16 cellular contexts compared by ENCODE assay signal in the genomic region with DNA sequence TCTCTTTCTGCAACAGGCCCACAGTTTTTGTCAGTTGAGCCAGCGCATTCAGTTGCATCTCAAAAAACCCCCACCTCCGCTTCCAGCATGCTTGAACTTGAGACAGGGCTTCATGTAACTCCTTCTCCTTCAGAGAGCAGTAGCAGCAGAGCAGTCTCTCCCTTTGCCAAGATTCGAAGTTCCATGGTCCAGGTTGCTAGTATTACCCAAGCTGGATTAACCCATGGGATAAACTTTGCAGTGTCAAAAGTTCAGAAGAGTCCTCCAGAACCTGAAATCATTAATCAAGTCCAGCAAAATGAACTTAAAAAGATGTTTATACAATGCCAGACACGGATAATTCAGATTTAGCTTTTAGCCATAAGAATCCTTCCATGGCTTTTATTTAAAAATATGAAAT. TPM values are rescaled to one million over a fixed set of nuclear protein-coding genes. Genes with fewer than 3 reads are reported as not detected.
DNase-seq lines count a peak whose midpoint lies in the region; ATAC-seq, FAIRE-seq and TF ChIP-seq lines count a peak whose summit lies in the region.
"Had no signal": no experiment of that assay in that cellular context is flagged by ENCODE, and none has a peak within 500 bp of the region (broad histone marks: within the 10 kb centered on the region; RNA-seq: fewer than 3 reads in every experiment).

No MANE protein-coding gene starts in this region.

- H3K27ac Mint-ChIP-seq in CD4-positive, CD25-positive, alpha-beta regulatory T cell, result peak overlapping the region in 2 of 3 donors; percentile 2 to 80
- H3K27ac Mint-ChIP-seq in GM23338, result peak overlapping the region; percentile 9
- H3K27ac Mint-ChIP-seq in effector memory CD8-positive, alpha-beta T cell, result peak overlapping the region; percentile 44 to 67
- H3K27ac Mint-ChIP-seq in naive thymus-derived CD8-positive, alpha-beta T cell, result peak overlapping the region in 6 of 10 donors; percentile 2 to 66 (median 17)

- ATAC-seq in CD4-positive, CD25-positive, alpha-beta regulatory T cell (ENCODE audit: low read depth in 2 of 2), result no peak
- ATAC-seq in GM23338 (no peak), GM18519 (IDR thresholded peaks at IDR 0.05; ENCODE audit: low FRiP score, unreplicated experiment) (no peak)
- no peak for ATAC-seq in effector memory CD8-positive, alpha-beta T cell (replicated peaks)
- ATAC-seq in naive thymus-derived CD8-positive, alpha-beta T cell, result no peak

- no peaks in the 10 kb centered on the region for H3K27me3 Mint-ChIP-seq in CD4-positive, CD25-positive, alpha-beta regulatory T cell
- H3K27me3 Mint-ChIP-seq in GM23338 (ENCODE audit: insufficient read depth, low read depth, poor library complexity), result no peaks in the 10 kb centered on the region
- no peaks in the 10 kb centered on the region for H3K27me3 Mint-ChIP-seq in effector memory CD8-positive, alpha-beta T cell
- no peaks in the 10 kb centered on the region for H3K27me3 Mint-ChIP-seq in naive thymus-derived CD8-positive, alpha-beta T cell

- TF ChIP-seq POLR2A in H54 (IDR thresholded peaks at IDR 0.05; ENCODE audit: low read depth, low read length), result no peak

- no peaks in the 10 kb centered on the region for H3K27me3 ChIP-seq in CD4-positive, CD25-positive, alpha-beta regulatory T cell (ENCODE audit: control insufficient read depth, insufficient read depth, low read length)
- H3K27me3 ChIP-seq in GM23338 (ENCODE audit: insufficient read depth), result no peaks in the 10 kb centered on the region
- H3K27me3 ChIP-seq in MG63, result no peaks in the 10 kb centered on the region

- H3K4me1 ChIP-seq in CD4-positive, CD25-positive, alpha-beta regulatory T cell (ENCODE audit: control insufficient read depth, insufficient read depth, low read length, poor library complexity, severe bottlenecking), result no peaks in the 10 kb centered on the region
- no peaks in the 10 kb centered on the region for H3K4me1 ChIP-seq in GM23338 (ENCODE audit: insufficient read depth)

- 0 out of 2 replicates have a peak, but pooled peaks cover 4% of the 10 kb centered on the region for H3F3A ChIP-seq in GM23338 (replicated peaks; ENCODE audit: low read depth)

- H4K20me1 ChIP-seq in GM23338 (replicated peaks; ENCODE audit: insufficient read depth), result no peaks in the 10 kb centered on the region

- no peak for DNase-seq in CD4-positive, CD25-positive, alpha-beta regulatory T cell
- DNase-seq in GM23338 (ENCODE audit: low spot score) (no peak), MG63 (no peak), H54 (ENCODE audit: insufficient read length, low spot score) (no peak)
- DNase-seq in effector memory CD8-positive, alpha-beta T cell, result no peak
- DNase-seq in naive thymus-derived CD8-positive, alpha-beta T cell, result no peak
- DNase-seq: DMS79; H7; NCI-H187 treated with DMSO at 0.1 percent for 48 hours; NCI-H446 treated with DMSO at 0.1 percent for 48 hours; NK-92 treated with Interleukin-12 subunit alpha and Interleukin-12 subunit beta, amount 100 ng/mL, for 24 hours; RPMI8226; SIG-M5 had no signal

- no peaks in the 10 kb centered on the region; the same call in 1 of the 2 replicates for H3K79me2 ChIP-seq in GM23338 (replicated peaks; ENCODE audit: insufficient read depth)

- H3K9me3 Mint-ChIP-seq in CD4-positive, CD25-positive, alpha-beta regulatory T cell, result no peaks in the 10 kb centered on the region
- H3K9me3 Mint-ChIP-seq in GM23338, result no peaks in the 10 kb centered on the region
- H3K9me3 Mint-ChIP-seq in effector memory CD8-positive, alpha-beta T cell, result no peaks in the 10 kb centered on the region
- no peaks in the 10 kb centered on the region for H3K9me3 Mint-ChIP-seq in naive thymus-derived CD8-positive, alpha-beta T cell
- H3K9me3 Mint-ChIP-seq: CD14-positive monocyte had no signal

- peaks cover 67% of the 10 kb centered on the region for H3K36me3 ChIP-seq in CD4-positive, CD25-positive, alpha-beta regulatory T cell (ENCODE audit: control insufficient read depth, insufficient read depth, low read length)
- H3K36me3 ChIP-seq in GM23338 (ENCODE audit: insufficient read depth) (peaks cover 57% of the 10 kb centered on the region), MG63 (peaks cover 72% of the 10 kb centered on the region)

- POLR2A ChIA-PET in naive thymus-derived CD8-positive, alpha-beta T cell (lab: Charles Lee), result no interaction called here

- FAIRE-seq in H54 (lab: Jason Lieb, UNC), result no peak
- FAIRE-seq: D721Med had no signal

- no peak overlapping the region for H3K4me3 ChIP-seq in CD4-positive, CD25-positive, alpha-beta regulatory T cell (ENCODE audit: low read depth, low read length)
- no peak overlapping the region for H3K4me3 ChIP-seq in GM23338
- H3K4me3 ChIP-seq in MG63, result no peak overlapping the region

- H3K9me3 ChIP-seq in CD4-positive, CD25-positive, alpha-beta regulatory T cell (ENCODE audit: control insufficient read depth in 2 of 2, low read length in 2 of 2), result no peaks in the 10 kb centered on the region
- H3K9me3 ChIP-seq in MG63, result no peaks in the 10 kb centered on the region

- no peaks in the 10 kb centered on the region for H3K4me1 Mint-ChIP-seq in CD4-positive, CD25-positive, alpha-beta regulatory T cell
- no peaks in the 10 kb centered on the region; the same call in 2 of the 3 replicates for H3K4me1 Mint-ChIP-seq in GM23338
- H3K4me1 Mint-ChIP-seq in effector memory CD8-positive, alpha-beta T cell (ENCODE audit: low read depth in 2 of 2), result no peaks in the 10 kb centered on the region
- H3K4me1 Mint-ChIP-seq in naive thymus-derived CD8-positive, alpha-beta T cell, result no peaks in the 10 kb centered on the region
- H3K4me1 Mint-ChIP-seq: CD14-positive monocyte had no signal

- peaks cover 50% of the 10 kb centered on the region for H3K36me3 Mint-ChIP-seq in CD4-positive, CD25-positive, alpha-beta regulatory T cell
- H3K36me3 Mint-ChIP-seq in GM23338 (ENCODE audit: low read depth), result peaks cover 82% of the 10 kb centered on the region
- H3K36me3 Mint-ChIP-seq in effector memory CD8-positive, alpha-beta T cell (ENCODE audit: insufficient read depth), result peaks cover 29% of the 10 kb centered on the region
- peaks cover 0 to 63% (median 9%) of the 10 kb centered on the region in 3 donors for H3K36me3 Mint-ChIP-seq in naive thymus-derived CD8-positive, alpha-beta T cell

- no peak for TF ChIP-seq CTCF in GM23338 (conservative IDR thresholded peaks at IDR 0.05; ENCODE audit: low read depth in 2 of 2)

- H3K4me3 Mint-ChIP-seq in CD4-positive, CD25-positive, alpha-beta regulatory T cell, result no peak overlapping the region
- no peak overlapping the region for H3K4me3 Mint-ChIP-seq in GM23338
- H3K4me3 Mint-ChIP-seq in effector memory CD8-positive, alpha-beta T cell, result no peak overlapping the region
- no peak overlapping the region for H3K4me3 Mint-ChIP-seq in naive thymus-derived CD8-positive, alpha-beta T cell
- H3K4me3 Mint-ChIP-seq: CD14-positive monocyte had no signal

- H3K27ac ChIP-seq in CD4-positive, CD25-positive, alpha-beta regulatory T cell (ENCODE audit: insufficient read depth, low read length, poor library complexity, severe bottlenecking), result no peak overlapping the region
- H3K27ac ChIP-seq in GM23338 (ENCODE audit: low read depth), result peak overlapping the region; percentile 63; the same call in 1 of the 2 replicates

- H3K9me2 ChIP-seq in GM23338 (ENCODE audit: insufficient read depth), result no peaks in the 10 kb centered on the region

- no peak overlapping the region for H3K4me2 ChIP-seq in GM23338

- H2AFZ ChIP-seq in GM23338, result no peak overlapping the region

TF ChIP-seq in GM23338, 12 proteins besides CTCF, POLR2A, EP300 and RAD21:
- TF ChIP-seq CREB1 (CRISPR knock-in tag; IDR thresholded peaks at IDR 0.05; ENCODE audit: low read depth) (no peak), EZH2phosphoT487 (IDR thresholded peaks at IDR 0.05; ENCODE audit: unreplicated experiment) (no peak), JUNB (IDR thresholded peaks at IDR 0.05; ENCODE audit: unreplicated experiment) (no peak)
TF ChIP-seq in GM23338: peak in this region for 0.

RNA-seq across cellular contexts. Expression of gene MCMBP, which starts 45.2 kb away (rescaled TPM):
- 36.1 TPM for total RNA-seq in CD4-positive, CD25-positive, alpha-beta regulatory T cell
- 10 to 100 TPM; 62.8 to 69.6 (median 64.4) TPM for polyA plus RNA-seq in CD4-positive, CD25-positive, alpha-beta regulatory T cell
- 64.4 and 76.6 TPM in 2 replicates for total RNA-seq in GM23338 (2014; rRNA removed; shearing (Covaris generic))
- polyA plus RNA-seq in GM23338 (2016; fragmentation: Nextera tagmentation; extraction: Ambion mirVana), result 30.9 and 31.7 TPM in 2 replicates
- total RNA-seq in naive thymus-derived CD8-positive, alpha-beta T cell, result 10 to 100 TPM; 48.2 to 50.9 TPM
- 10 to 100 TPM; 44.6 to 58.2 (median 57.2) TPM for polyA plus RNA-seq in naive thymus-derived CD8-positive, alpha-beta T cell
- 46.3 and 53.0 TPM in 2 replicates for total RNA-seq in MG63 (2014; rRNA removed; shearing (Covaris generic); ENCODE audit: low replicate concordance)
